9 cellular contexts compared by ENCODE assay signal in genomic region chr3:113051827-113052226, GRCh38.
DNase-seq lines count a peak whose midpoint lies in the region; ATAC-seq, FAIRE-seq and TF ChIP-seq lines count a peak whose summit lies in the region.
"Had no signal": no experiment of that assay in that cellular context is flagged by ENCODE, and none has a peak within 500 bp of the region (broad histone marks: within the 10 kb centered on the region; RNA-seq: fewer than 3 reads in every experiment).

No MANE protein-coding gene starts in this region.

- no peaks in the 10 kb centered on the region for H3K9me3 Mint-ChIP-seq in effector memory CD8-positive, alpha-beta T cell

- H3K27ac Mint-ChIP-seq in effector memory CD8-positive, alpha-beta T cell, result no peak overlapping the region

- H3K4me1 Mint-ChIP-seq in effector memory CD8-positive, alpha-beta T cell (ENCODE audit: low read depth in 2 of 2), result peaks cover 0 to 1% of the 10 kb centered on the region in 2 donors

- no peaks in the 10 kb centered on the region for H3K27me3 Mint-ChIP-seq in effector memory CD8-positive, alpha-beta T cell

- H3K36me3 ChIP-seq in pancreas, result no peaks in the 10 kb centered on the region

- WGBS in pancreas, 2 donors, result 23 to 30% methylated on average over 3 of the region's 3 CpGs

- no peak overlapping the region for H3K4me3 Mint-ChIP-seq in effector memory CD8-positive, alpha-beta T cell

- H3K9me3 ChIP-seq in pancreas, result no peaks in the 10 kb centered on the region

- H3K4me1 ChIP-seq in pancreas, result no peaks in the 10 kb centered on the region

- TF ChIP-seq CTCF in fibroblast of the aortic adventitia (IDR thresholded peaks at IDR 0.05; ENCODE audit: insufficient read depth, low read length) (no peak), pancreas (IDR thresholded peaks at IDR 0.05) (no peak)

- no peaks in the 10 kb centered on the region for H3K36me3 Mint-ChIP-seq in effector memory CD8-positive, alpha-beta T cell (ENCODE audit: insufficient read depth)

- intact Hi-C loops in pancreas (cut with DNase I), result loop anchor here in 2 of 3 donors (5.0 kb wide), 1 partner anchor 235 kb away; no protein-coding TSS in a partner anchor

- H3K4me3 ChIP-seq in fibroblast of the aortic adventitia (ENCODE audit: low read depth, low read length) (no peak overlapping the region), pancreas (no peak overlapping the region)

- no peaks in the 10 kb centered on the region for H3K27me3 ChIP-seq in pancreas

- H3K27ac ChIP-seq in pancreas, result no peak overlapping the region
- H3K27ac ChIP-seq: C4-2B had no signal

- ATAC-seq in pancreas (peak in 3 of 4 donors; percentile 11 to 48 (median 47)), GM18858 (IDR thresholded peaks at IDR 0.05; ENCODE audit: unreplicated experiment) (no peak)
- ATAC-seq in effector memory CD8-positive, alpha-beta T cell (replicated peaks), result no peak

- DNase-seq in Ammon's horn (ENCODE audit: low spot score) (peak; percentile 53), NCI-H69 (lab: John Stamatoyannopoulos, UW) (peak; percentile 7), fibroblast of the aortic adventitia (ENCODE audit: low read depth) (peak; percentile 53), pancreas (no peak), putamen (ENCODE audit: low spot score) (no peak), epidermal melanocyte (ENCODE audit: insufficient read length, low spot score) (no peak)
- no peak for DNase-seq in effector memory CD8-positive, alpha-beta T cell

- FAIRE-seq in pancreas (lab: Jason Lieb, UNC), result no peak

Comparison
In these comparisons a context has a peak if more than half of its experiments do, and no peak if none do; other contexts are left out.
1. DNase-seq: peak in Ammon's horn (single experiment), NCI-H69 (single experiment) and fibroblast of the aortic adventitia (single experiment); none in pancreas (0 of 6), putamen (single experiment), effector memory CD8-positive, alpha-beta T cell (0 of 3) and epidermal melanocyte (single experiment).
2. ATAC-seq: peak in pancreas (3 of 4); none in effector memory CD8-positive, alpha-beta T cell (single experiment) and GM18858 (single experiment).